29 cellular contexts compared by ENCODE assay signal in genomic region chr7:29299986-29300609, GRCh38.
A peak's percentile ranks its signal among the peaks of the same experiment; 100 is the strongest.
DNase-seq lines count a peak whose midpoint lies in the region; ATAC-seq and TF ChIP-seq lines count a peak whose summit lies in the region.
"Had no signal": no experiment of that assay in that cellular context is flagged by ENCODE, and none has a peak within 500 bp of the region (broad histone marks: within the 10 kb centered on the region; RNA-seq: fewer than 3 reads in every experiment).

No MANE protein-coding gene starts in this region.

- peaks cover 5% of the 10 kb centered on the region; the same call in 1 of the 2 replicates for H3K27me3 ChIP-seq in GM23248 (replicated peaks; ENCODE audit: insufficient read depth)
- H3K27me3 ChIP-seq: foreskin keratinocyte, neural progenitor cell, vagina had no signal

- H2AFZ ChIP-seq in GM23248, result no peak overlapping the region
- H2AFZ ChIP-seq: neural progenitor cell had no signal

- H3K36me3 Mint-ChIP-seq in Calu3 (ENCODE audit: insufficient read depth, unreplicated experiment) (no peaks in the 10 kb centered on the region), mesothelial cell of epicardium (no peaks in the 10 kb centered on the region)
- H3K36me3 Mint-ChIP-seq: activated CD4-positive, alpha-beta memory T cell treated with anti-CD3 and anti-CD28 coated beads for 36 hours; activated naive CD8-positive, alpha-beta T cell treated with anti-CD3 and anti-CD28 coated beads for 36 hours; neural progenitor cell had no signal

- H3K27ac Mint-ChIP-seq in Calu3 (ENCODE audit: unreplicated experiment) (peak overlapping the region; percentile 16), mesothelial cell of epicardium (peak overlapping the region; percentile 73)
- H3K27ac Mint-ChIP-seq: activated B cell treated with CpG ODN at 0.5 μM for 24 hours; activated CD4-positive, alpha-beta memory T cell treated with anti-CD3 and anti-CD28 coated beads for 36 hours; activated naive CD8-positive, alpha-beta T cell treated with anti-CD3 and anti-CD28 coated beads for 36 hours; activated T-helper 2 cell treated with anti-CD3 and anti-CD28 coated beads, Interferon-gamma antibody, Interleukin-2, Interleukin-4, amounts not matched to agents 10 μg/mL and 5 μg/mL and 100 μg/mL, durations not matched to agents 14 hours and 24 hours and 36 hours; neural progenitor cell had no signal

- 28 to 34% methylated on average over 5 of the region's 5 CpGs for WGBS in GM23248 (ENCODE audit: low coverage in 1 of 2, low lambda C conversion rate in 2 of 2, missing lambda C conversion rate in 2 of 2), 2 experiments

- TF ChIP-seq CTCF in Calu3 (IDR thresholded peaks at IDR 0.05; ENCODE audit: unreplicated experiment) (no peak), epithelial cell of esophagus (IDR thresholded peaks at IDR 0.05; ENCODE audit: insufficient read depth, low read depth, low read length, missing control alignments) (no peak), mesothelial cell of epicardium (IDR thresholded peaks at IDR 0.05; ENCODE audit: unreplicated experiment) (no peak)

- H3K27me3 Mint-ChIP-seq in Calu3 (ENCODE audit: unreplicated experiment), result peaks cover 33% of the 10 kb centered on the region
- H3K27me3 Mint-ChIP-seq in mesothelial cell of epicardium (ENCODE audit: low read depth), result peaks cover 7% of the 10 kb centered on the region
- H3K27me3 Mint-ChIP-seq: activated CD4-positive, alpha-beta memory T cell treated with anti-CD3 and anti-CD28 coated beads for 36 hours; activated naive CD8-positive, alpha-beta T cell treated with anti-CD3 and anti-CD28 coated beads for 36 hours had no signal

- H3K9me2 ChIP-seq in GM23248 (ENCODE audit: insufficient read depth), result no peaks in the 10 kb centered on the region

- no peak overlapping the region for H3K4me2 ChIP-seq in GM23248 (ENCODE audit: unreplicated experiment)
- H3K4me2 ChIP-seq: neural progenitor cell had no signal

- intact Hi-C loops in Calu3 (cut with micrococcal nuclease; ENCODE audit: unreplicated experiment), result loop anchor here (1.0 kb wide), 1 partner anchor 44 kb away; no protein-coding TSS in a partner anchor
- intact Hi-C loops in posterior vena cava (cut with DNase I), result no loop called here

- CTCF ChIA-PET in Calu3 (lab: Charles Lee), result interaction anchor here (0.7 to 1.0 kb wide), 4 partner anchors 9 to 64 kb away, joined by 3 to 4 read pairs (median 3); no protein-coding TSS in a partner anchor

- H3F3A ChIP-seq in GM23248 (ENCODE audit: insufficient read depth), result no peaks in the 10 kb centered on the region

- H3K4me1 Mint-ChIP-seq in Calu3 (ENCODE audit: low read depth, unreplicated experiment) (peaks cover 12% of the 10 kb centered on the region), mesothelial cell of epicardium (peaks cover 35% of the 10 kb centered on the region)
- H3K4me1 Mint-ChIP-seq: activated naive CD8-positive, alpha-beta T cell treated with anti-CD3 and anti-CD28 coated beads for 36 hours had no signal

- no peaks in the 10 kb centered on the region for H3K9me3 ChIP-seq in GM23248 (ENCODE audit: low read depth)
- H3K9me3 ChIP-seq: HAP-1, lower lobe of right lung, psoas muscle, vagina had no signal

- DNase-seq in Calu3 (no peak), M059J (ENCODE audit: low read depth) (peak; percentile 8), epithelial cell of esophagus (ENCODE audit: low read depth) (peak; percentile 48), mesothelial cell of epicardium (ENCODE audit: low spot score in 2 of 2, unreplicated experiment in 2 of 2) (no peak), foreskin melanocyte (no peak), posterior vena cava (ENCODE audit: low spot score) (no peak), GM23248 (no peak)
- DNase-seq: activated B cell treated with CpG ODN at 0.5 μM for 24 hours; activated CD4-positive, alpha-beta memory T cell treated with anti-CD3 and anti-CD28 coated beads for 36 hours; activated naive CD8-positive, alpha-beta T cell treated with anti-CD3 and anti-CD28 coated beads for 36 hours; COR-L47; DND-41; immature natural killer cell; lower lobe of right lung; NCI-H1092 treated with DMSO at 0.1 percent for 48 hours; NCI-H2029; NCI-H345; NCI-H82; psoas muscle; Right ventricle myocardium superior; stimulated activated CD4-positive, alpha-beta T cell treated with anti-CD3 and anti-CD28 coated beads, Interleukin-2, amount 100 ng/mL, for 24 hours; T1000 had no signal

- BruUV-seq in Calu3 (replicated peaks; lab: Mats Ljungman, UMichigan), result no TSS peak

- in situ Hi-C loops in GM23248 (cut with MboI), result no loop called here

- H3K9me3 Mint-ChIP-seq in Calu3 (ENCODE audit: low read depth, unreplicated experiment) (no peaks in the 10 kb centered on the region), mesothelial cell of epicardium (no peaks in the 10 kb centered on the region)
- H3K9me3 Mint-ChIP-seq: activated B cell treated with CpG ODN at 0.5 μM for 24 hours; activated CD4-positive, alpha-beta memory T cell treated with anti-CD3 and anti-CD28 coated beads for 36 hours; activated naive CD8-positive, alpha-beta T cell treated with anti-CD3 and anti-CD28 coated beads for 36 hours; activated T-helper 2 cell treated with anti-CD3 and anti-CD28 coated beads, Interferon-gamma antibody, Interleukin-2, Interleukin-4, amounts not matched to agents 10 μg/mL and 5 μg/mL and 100 μg/mL, durations not matched to agents 14 hours and 24 hours and 36 hours; neural progenitor cell had no signal

- H3K4me3 Mint-ChIP-seq in Calu3 (ENCODE audit: low read depth, unreplicated experiment) (no peak overlapping the region), mesothelial cell of epicardium (no peak overlapping the region)
- H3K4me3 Mint-ChIP-seq: activated B cell treated with CpG ODN at 0.5 μM for 24 hours; activated CD4-positive, alpha-beta memory T cell treated with anti-CD3 and anti-CD28 coated beads for 36 hours; activated naive CD8-positive, alpha-beta T cell treated with anti-CD3 and anti-CD28 coated beads for 36 hours; immature natural killer cell; neural progenitor cell had no signal

- H3K79me2 ChIP-seq in GM23248 (ENCODE audit: insufficient read depth), result no peaks in the 10 kb centered on the region

- H3K4me3 ChIP-seq in epithelial cell of esophagus (ENCODE audit: low read length) (no peak overlapping the region), GM23248 (no peak overlapping the region)
- H3K4me3 ChIP-seq: HAP-1, lower lobe of right lung, neural progenitor cell, psoas muscle, vagina had no signal

- no peak for ATAC-seq in GM19455 (IDR thresholded peaks at IDR 0.05; ENCODE audit: unreplicated experiment)
- ATAC-seq: foreskin keratinocyte, lower lobe of right lung, psoas muscle had no signal

- H3K36me3 ChIP-seq in GM23248 (ENCODE audit: low read depth), result no peaks in the 10 kb centered on the region
- H3K36me3 ChIP-seq: HAP-1, lower lobe of right lung, neural progenitor cell, vagina had no signal

- H3K27ac ChIP-seq in GM23248, result no peak overlapping the region
- H3K27ac ChIP-seq: epithelial cell of prostate, foreskin keratinocyte, lower lobe of right lung, neural progenitor cell, psoas muscle, vagina had no signal

- no peak overlapping the region for H3K9ac ChIP-seq in GM23248
- H3K9ac ChIP-seq: neural progenitor cell had no signal

- H4K20me1 ChIP-seq in GM23248 (ENCODE audit: insufficient read depth), result no peaks in the 10 kb centered on the region

- no peaks in the 10 kb centered on the region for H3K4me1 ChIP-seq in GM23248 (ENCODE audit: insufficient read depth)
- H3K4me1 ChIP-seq: lower lobe of right lung, psoas muscle had no signal

Comparison
In these comparisons a context has a peak if more than half of its experiments do, and no peak if none do; other contexts are left out.
1. DNase-seq: peak in M059J (single experiment) and epithelial cell of esophagus (single experiment); none in Calu3 (single experiment), mesothelial cell of epicardium (0 of 2), foreskin melanocyte (single experiment), posterior vena cava (single experiment) and GM23248 (single experiment).